Comparison of ENCODE assay signal across 12 cellular contexts in the genomic region with DNA sequence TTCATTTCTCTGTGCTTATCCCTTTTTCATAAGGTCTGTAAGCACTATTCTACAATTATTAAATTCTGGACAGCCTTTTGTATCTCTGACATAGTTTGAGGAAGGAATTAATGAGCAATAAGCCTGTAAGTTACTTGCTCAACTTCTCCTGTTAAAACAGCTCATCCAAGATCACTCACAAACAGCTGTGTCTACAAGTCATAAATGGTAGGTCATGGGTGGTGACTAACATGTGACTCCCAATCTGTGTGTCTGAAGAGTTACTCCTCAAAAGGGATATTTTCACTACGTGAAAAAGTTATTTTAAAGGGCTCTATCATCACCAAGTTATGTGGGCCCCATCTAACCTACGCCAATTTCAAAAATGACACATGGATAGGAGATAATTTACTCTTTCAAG.
DNase-seq lines count a peak whose midpoint lies in the region; ATAC-seq, FAIRE-seq and TF ChIP-seq lines count a peak whose summit lies in the region.
"Had no signal": no experiment of that assay in that cellular context is flagged by ENCODE, and none has a peak within 500 bp of the region (broad histone marks: within the 10 kb centered on the region; RNA-seq: fewer than 3 reads in every experiment).

No MANE protein-coding gene starts in this region.

- H3K27ac ChIP-seq in OCI-LY3 (ENCODE audit: low read length) (no peak overlapping the region), fibroblast of lung (ENCODE audit: insufficient read depth, low read length) (peak overlapping the region; percentile 65), kidney (ENCODE audit: low read depth in 2 of 2, low read length in 2 of 2) (no peak overlapping the region)

- peaks cover 6 to 25% of the 10 kb centered on the region in 2 donors for H3K36me3 Mint-ChIP-seq in activated naive CD4-positive, alpha-beta T cell treated with anti-CD3 and anti-CD28 coated beads, Interleukin-2, amount 50 U/mL, for 72 hours

- H3K27me3 ChIP-seq in OCI-LY3 (ENCODE audit: low read depth, low read length), result no peaks in the 10 kb centered on the region
- no peaks in the 10 kb centered on the region for H3K27me3 ChIP-seq in fibroblast of lung (ENCODE audit: control insufficient read depth, insufficient read depth, low read length)
- H3K27me3 ChIP-seq: adrenal gland, gastrocnemius medialis had no signal

- H3K4me3 ChIP-seq in OCI-LY3 (ENCODE audit: low read length), result no peak overlapping the region
- H3K4me3 ChIP-seq in fibroblast of lung (replicated peaks in 1 of 4; ENCODE audit: control extremely low read depth in 1 of 4, insufficient read depth in 1 of 4, low read depth in 3 of 4, low read length in 4 of 4), result no peak overlapping the region
- no peak overlapping the region for H3K4me3 ChIP-seq in kidney (ENCODE audit: low read length in 2 of 2)
- H3K4me3 ChIP-seq: adrenal gland, gastrocnemius medialis had no signal

- DNase-seq in activated naive CD4-positive, alpha-beta T cell treated with anti-CD3 and anti-CD28 coated beads, Interleukin-2, amount 50 U/mL, for 72 hours (ENCODE audit: low spot score in 2 of 2), result no peak
- DNase-seq in activated naive CD4-positive, alpha-beta T cell treated with Interleukin-2 at 50 U/mL for 16 hours, result no peak
- DNase-seq in fibroblast of lung (ENCODE audit: low read depth in 2 of 2) (peak; percentile 94 to 95), kidney (no peak)
- DNase-seq in stimulated activated naive CD8-positive, alpha-beta T cell treated with anti-CD3 and anti-CD28 coated beads, Interleukin-15, Interleukin-2, amounts not matched to agents 100 U/mL and 50 U/mL, for 24 hours, result no peak
- DNase-seq: gastrocnemius medialis, naive B cell, NCI-H524 treated with DMSO at 0.1 percent for 48 hours had no signal

- no peak overlapping the region for H3K9ac ChIP-seq in OCI-LY3 (ENCODE audit: low read length)
- no peak overlapping the region for H3K9ac ChIP-seq in fibroblast of lung (ENCODE audit: insufficient read depth, low read length)
- no peak overlapping the region for H3K9ac ChIP-seq in kidney (ENCODE audit: low read length in 2 of 2)

- peak; percentile 68 to 80 for ATAC-seq in activated naive CD4-positive, alpha-beta T cell treated with anti-CD3 and anti-CD28 coated beads, Interleukin-2, amount 50 U/mL, for 72 hours
- peak; percentile 89 for ATAC-seq in stimulated activated naive CD8-positive, alpha-beta T cell treated with anti-CD3 and anti-CD28 coated beads, Interleukin-15, Interleukin-2, amounts not matched to agents 100 U/mL and 50 U/mL, for 24 hours
- no peak for ATAC-seq in GM21737 (IDR thresholded peaks at IDR 0.05; ENCODE audit: unreplicated experiment)
- no peak for ATAC-seq in HG03565 (IDR thresholded peaks at IDR 0.05; ENCODE audit: unreplicated experiment)
- ATAC-seq: gastrocnemius medialis had no signal

- H3K4me2 ChIP-seq in OCI-LY3 (ENCODE audit: low read length), result no peak overlapping the region
- peak overlapping the region; percentile 11 for H3K4me2 ChIP-seq in fibroblast of lung (ENCODE audit: extremely low read depth, insufficient read depth, low read length)

- H3K9me3 Mint-ChIP-seq in activated naive CD4-positive, alpha-beta T cell treated with anti-CD3 and anti-CD28 coated beads, Interleukin-2, amount 50 U/mL, for 72 hours, result peaks cover 13 to 14% of the 10 kb centered on the region in 2 donors
- H3K9me3 Mint-ChIP-seq: naive B cell had no signal

- H3K9me3 ChIP-seq in OCI-LY3 (ENCODE audit: insufficient read depth, low read length) (no peaks in the 10 kb centered on the region), fibroblast of lung (ENCODE audit: control insufficient read depth, insufficient read depth, low read depth, low read length) (no peaks in the 10 kb centered on the region), kidney (ENCODE audit: control insufficient read depth in 1 of 2, low read length in 2 of 2) (no peaks in the 10 kb centered on the region)
- H3K9me3 ChIP-seq: adrenal gland, gastrocnemius medialis had no signal

- H4K20me1 ChIP-seq in OCI-LY3 (ENCODE audit: insufficient read depth, low read length) (no peaks in the 10 kb centered on the region), fibroblast of lung (ENCODE audit: control insufficient read depth, extremely low read depth, insufficient read depth, low read length) (no peaks in the 10 kb centered on the region)

- H3K79me2 ChIP-seq in OCI-LY3 (ENCODE audit: low read length) (no peaks in the 10 kb centered on the region), fibroblast of lung (ENCODE audit: control insufficient read depth, insufficient read depth, low read length) (no peaks in the 10 kb centered on the region)

- no peak for FAIRE-seq in kidney (lab: Jason Lieb, UNC)

- H3K4me1 ChIP-seq in OCI-LY3 (ENCODE audit: low read length), result peaks cover 21% of the 10 kb centered on the region
- peaks cover 2% of the 10 kb centered on the region for H3K4me1 ChIP-seq in fibroblast of lung (ENCODE audit: control insufficient read depth, extremely low read depth, insufficient read depth, low read length)
- no peaks in the 10 kb centered on the region for H3K4me1 ChIP-seq in kidney (ENCODE audit: control insufficient read depth in 1 of 2, insufficient read depth in 1 of 2, low read depth in 1 of 2, low read length in 2 of 2)
- H3K4me1 ChIP-seq: adrenal gland, gastrocnemius medialis had no signal

- TF ChIP-seq CTCF in OCI-LY3 (IDR thresholded peaks at IDR 0.05; ENCODE audit: low read depth, low read length) (no peak), fibroblast of lung (conservative IDR thresholded peaks at IDR 0.05 in 1 of 2, IDR thresholded peaks at IDR 0.05 in 1 of 2; ENCODE audit: low read depth in 1 of 2, low read length in 2 of 2) (no peak), kidney (IDR thresholded peaks at IDR 0.05; ENCODE audit: borderline replicate concordance, extremely low read depth, insufficient read depth) (no peak)

- peak overlapping the region in 1 of 2 donors; percentile 69 for H3K27ac Mint-ChIP-seq in activated naive CD4-positive, alpha-beta T cell treated with anti-CD3 and anti-CD28 coated beads, Interleukin-2, amount 50 U/mL, for 72 hours
- H3K27ac Mint-ChIP-seq: naive B cell had no signal

- no peaks in the 10 kb centered on the region for H3K36me3 ChIP-seq in OCI-LY3 (replicated peaks; ENCODE audit: low read depth, low read length)
- H3K36me3 ChIP-seq in fibroblast of lung (ENCODE audit: control insufficient read depth, insufficient read depth, low read length), result no peaks in the 10 kb centered on the region
- H3K36me3 ChIP-seq in kidney (ENCODE audit: control insufficient read depth in 1 of 2, insufficient read depth in 2 of 2, low read length in 2 of 2), result no peaks in the 10 kb centered on the region
- H3K36me3 ChIP-seq: adrenal gland, gastrocnemius medialis had no signal

- H2AFZ ChIP-seq in OCI-LY3 (ENCODE audit: low read depth, low read length), result peak overlapping the region; percentile 23; the same call in 1 of the 2 replicates
- peak overlapping the region; percentile 25 for H2AFZ ChIP-seq in fibroblast of lung (ENCODE audit: low read length)

- intact Hi-C loops in kidney (cut with DNase I), result no loop called here

Comparison
In these comparisons a context has a peak if more than half of its experiments do, and no peak if none do; other contexts are left out.
1. ATAC-seq: peak in activated naive CD4-positive, alpha-beta T cell treated with anti-CD3 and anti-CD28 coated beads, Interleukin-2, amount 50 U/mL, for 72 hours (2 of 2) and stimulated activated naive CD8-positive, alpha-beta T cell treated with anti-CD3 and anti-CD28 coated beads, Interleukin-15, Interleukin-2, amounts not matched to agents 100 U/mL and 50 U/mL, for 24 hours (single experiment); none in GM21737 (single experiment) and HG03565 (single experiment).
2. DNase-seq: peak in fibroblast of lung (2 of 2); none in activated naive CD4-positive, alpha-beta T cell treated with anti-CD3 and anti-CD28 coated beads, Interleukin-2, amount 50 U/mL, for 72 hours (0 of 2), activated naive CD4-positive, alpha-beta T cell treated with Interleukin-2 at 50 U/mL for 16 hours (single experiment), stimulated activated naive CD8-positive, alpha-beta T cell treated with anti-CD3 and anti-CD28 coated beads, Interleukin-15, Interleukin-2, amounts not matched to agents 100 U/mL and 50 U/mL, for 24 hours (single experiment) and kidney (single experiment).